ENCODE assay signal across 1 cellular context in genomic region chr20:47358672-47359532, GRCh38.
A peak's percentile ranks its signal among the peaks of the same experiment; 100 is the strongest.
TF ChIP-seq lines count a peak whose summit lies in the region.

No MANE protein-coding gene starts in this region.

TF ChIP-seq in HepG2, 621 proteins besides CTCF, POLR2A, EP300 and RAD21 (continued from another document and continues in another):
- TF ChIP-seq ZXDC (CRISPR knock-in tag; IDR thresholded peaks at IDR 0.05) (no peak), MNT (IDR thresholded peaks at IDR 0.05) (no peak), RELA (CRISPR knock-in tag; IDR thresholded peaks at IDR 0.05) (peak; percentile 10; the same call in 1 of the 2 replicates), JUND (CRISPR knock-in tag; IDR thresholded peaks at IDR 0.05) (peak; percentile 58; the same call in 1 of the 2 replicates), ETV6 (CRISPR knock-in tag; conservative IDR thresholded peaks at IDR 0.05) (peak; percentile 75; the same call in 1 of the 2 replicates), CHD2 (IDR thresholded peaks at IDR 0.05; ENCODE audit: low read depth, low read length) (no peak), ZBTB34 (CRISPR knock-in tag; IDR thresholded peaks at IDR 0.05) (peak; percentile 98), ZGPAT (CRISPR knock-in tag; IDR thresholded peaks at IDR 0.05) (peak; percentile 95), SMARCE1 (IDR thresholded peaks at IDR 0.05; ENCODE audit: borderline replicate concordance) (no peak), ZNF337 (CRISPR knock-in tag; IDR thresholded peaks at IDR 0.05; ENCODE audit: borderline replicate concordance, low read depth) (peak; percentile 89; the same call in 1 of the 2 replicates), SAFB2 (CRISPR knock-in tag; IDR thresholded peaks at IDR 0.05; ENCODE audit: borderline replicate concordance, low read depth) (peak; percentile 95; the same call in 1 of the 2 replicates), YY1 (IDR thresholded peaks at IDR 0.05; ENCODE audit: insufficient read depth, insufficient replicate concordance, low read depth, low read length) (peak; percentile 57), DRAP1 (CRISPR knock-in tag; IDR thresholded peaks at IDR 0.05) (peak; percentile 89), IRF9 (CRISPR knock-in tag; IDR thresholded peaks at IDR 0.05; ENCODE audit: borderline replicate concordance) (peak; percentile 90), ZNF547 (CRISPR knock-in tag; IDR thresholded peaks at IDR 0.05) (no peak; the same call in 1 of the 2 replicates), SIN3B (IDR thresholded peaks at IDR 0.05; ENCODE audit: low read length) (no peak), ZNF512B (CRISPR knock-in tag; IDR thresholded peaks at IDR 0.05; ENCODE audit: borderline replicate concordance) (no peak; the same call in 1 of the 2 replicates), FOSL1 (CRISPR knock-in tag; IDR thresholded peaks at IDR 0.05; ENCODE audit: borderline replicate concordance) (peak; percentile 41; the same call in 1 of the 2 replicates), SRSF4 (IDR thresholded peaks at IDR 0.05; ENCODE audit: low read depth, low read length, poor library complexity, severe bottlenecking) (no peak), CSRNP2 (CRISPR knock-in tag; conservative IDR thresholded peaks at IDR 0.05; ENCODE audit: low read depth) (no peak), KAT2B (IDR thresholded peaks at IDR 0.05; ENCODE audit: borderline replicate concordance, low read depth, low read length) (no peak), HOXA7 (CRISPR knock-in tag; IDR thresholded peaks at IDR 0.05) (no peak), TP53 (CRISPR knock-in tag; conservative IDR thresholded peaks at IDR 0.05) (peak; percentile 94), TEAD3 (CRISPR knock-in tag; optimal IDR thresholded peaks at IDR 0.05; ENCODE audit: borderline replicate concordance) (peak; percentile 97), ZNF350 (CRISPR knock-in tag; IDR thresholded peaks at IDR 0.05; ENCODE audit: borderline replicate concordance, low read depth) (peak; percentile 99), ATF1 (CRISPR knock-in tag; IDR thresholded peaks at IDR 0.05) (peak; percentile 62; the same call in 1 of the 2 replicates), NR2F6 (IDR thresholded peaks at IDR 0.05) (peak; percentile 96), NR2F6 (CRISPR knock-in tag; IDR thresholded peaks at IDR 0.05) (peak; percentile 95), CREM (IDR thresholded peaks at IDR 0.05) (peak; percentile 90), CREM (CRISPR knock-in tag; IDR thresholded peaks at IDR 0.05) (no peak), SMC3 (IDR thresholded peaks at IDR 0.05; ENCODE audit: low read length) (peak; percentile 39), EEA1 (CRISPR knock-in tag; IDR thresholded peaks at IDR 0.05; ENCODE audit: borderline replicate concordance) (0 out of 2 replicates have a peak, but pooled peaks have one; percentile 21), ZNF205 (CRISPR knock-in tag; IDR thresholded peaks at IDR 0.05) (no peak; the same call in none of the 2 replicates), CCDC6 (CRISPR knock-in tag; IDR thresholded peaks at IDR 0.05) (no peak), U2AF1 (optimal IDR thresholded peaks at IDR 0.05; ENCODE audit: low read depth, low read length) (peak; percentile 87), ZNF382 (CRISPR knock-in tag; IDR thresholded peaks at IDR 0.05; ENCODE audit: borderline replicate concordance) (no peak), TRIM22 (IDR thresholded peaks at IDR 0.05) (no peak), ZNF512 (CRISPR knock-in tag; IDR thresholded peaks at IDR 0.05) (peak; percentile 30; the same call in 1 of the 2 replicates), ONECUT2 (CRISPR knock-in tag; IDR thresholded peaks at IDR 0.05) (peak; percentile 63), THAP9 (CRISPR knock-in tag; IDR thresholded peaks at IDR 0.05; ENCODE audit: borderline replicate concordance) (peak; percentile 90), MBD4 (IDR thresholded peaks at IDR 0.05; ENCODE audit: borderline replicate concordance, low read length) (no peak), MAFK (conservative IDR thresholded peaks at IDR 0.05 in 1 of 2, IDR thresholded peaks at IDR 0.05 in 1 of 2; ENCODE audit: low read length in 2 of 2) (peak; percentile 2 to 30; a peak in 2 of 4 replicates), FOSL2 (CRISPR knock-in tag; IDR thresholded peaks at IDR 0.05) (peak; percentile 69)
